8 cellular contexts compared by ENCODE assay signal in genomic region chr18:80147418-80148315, GRCh38. TPM values are rescaled to one million over a fixed set of nuclear protein-coding genes. Genes with fewer than 3 reads are reported as not detected.
DNase-seq lines count a peak whose midpoint lies in the region; ATAC-seq and TF ChIP-seq lines count a peak whose summit lies in the region.

No MANE protein-coding gene starts in this region.

- ATAC-seq in HG03442 (IDR thresholded peaks at IDR 0.05; ENCODE audit: unreplicated experiment): peak; percentile 84

- H3K27me3 Mint-ChIP-seq in nephron progenitor cell (ENCODE audit: low read depth, poor library complexity): no peaks in the 10 kb centered on the region

- H3K36me3 ChIP-seq in OCI-LY3 (replicated peaks; ENCODE audit: low read depth, low read length): peaks cover 9% of the 10 kb centered on the region
- peaks cover 1% of the 10 kb centered on the region for H3K36me3 ChIP-seq in fibroblast of lung (ENCODE audit: control insufficient read depth, insufficient read depth, low read length)

- H3K4me3 ChIP-seq in OCI-LY3 (ENCODE audit: low read length) (peak overlapping the region; percentile 79), fibroblast of lung (replicated peaks in 1 of 4; ENCODE audit: control extremely low read depth in 1 of 4, insufficient read depth in 1 of 4, low read depth in 3 of 4, low read length in 4 of 4) (peak overlapping the region; percentile 57 to 80 (median 68))

- TF ChIP-seq POLR2A in GM19193 (IDR thresholded peaks at IDR 0.05; ENCODE audit: extremely low read depth, insufficient read depth, insufficient read length): peak; percentile 63

- H2AFZ ChIP-seq in OCI-LY3 (ENCODE audit: low read depth, low read length) (peak overlapping the region; percentile 26; the same call in 1 of the 2 replicates), fibroblast of lung (ENCODE audit: low read length) (peak overlapping the region; percentile 83)

- H3K27ac ChIP-seq in OCI-LY3 (ENCODE audit: low read length): no peak overlapping the region
- peak overlapping the region; percentile 54 for H3K27ac ChIP-seq in fibroblast of lung (ENCODE audit: insufficient read depth, low read length)

- TF ChIP-seq CTCF in OCI-LY3 (IDR thresholded peaks at IDR 0.05; ENCODE audit: low read depth, low read length) (no peak), fibroblast of lung (conservative IDR thresholded peaks at IDR 0.05 in 1 of 2, IDR thresholded peaks at IDR 0.05 in 1 of 2; ENCODE audit: low read depth in 1 of 2, low read length in 2 of 2) (no peak), nephron progenitor cell (IDR thresholded peaks at IDR 0.05) (no peak)

- H3K4me1 Mint-ChIP-seq in nephron progenitor cell: no peaks in the 10 kb centered on the region

- H4K20me1 ChIP-seq in OCI-LY3 (ENCODE audit: insufficient read depth, low read length) (peaks cover 19% of the 10 kb centered on the region; the same call in 1 of the 2 replicates), fibroblast of lung (ENCODE audit: control insufficient read depth, extremely low read depth, insufficient read depth, low read length) (no peaks in the 10 kb centered on the region)

- H3K9me3 ChIP-seq in OCI-LY3 (ENCODE audit: insufficient read depth, low read length) (no peaks in the 10 kb centered on the region), fibroblast of lung (ENCODE audit: control insufficient read depth, insufficient read depth, low read depth, low read length) (no peaks in the 10 kb centered on the region)

- H3K4me1 ChIP-seq in OCI-LY3 (ENCODE audit: low read length) (peaks cover 32% of the 10 kb centered on the region), fibroblast of lung (ENCODE audit: control insufficient read depth, extremely low read depth, insufficient read depth, low read length) (no peaks in the 10 kb centered on the region)

- H3K36me3 Mint-ChIP-seq in nephron progenitor cell (ENCODE audit: low read depth): peaks cover 21% of the 10 kb centered on the region

- H3K79me2 ChIP-seq in OCI-LY3 (ENCODE audit: low read length) (no peaks in the 10 kb centered on the region), fibroblast of lung (ENCODE audit: control insufficient read depth, insufficient read depth, low read length) (no peaks in the 10 kb centered on the region)

- peak overlapping the region; percentile 46 for H3K9ac ChIP-seq in OCI-LY3 (ENCODE audit: low read length)
- peak overlapping the region; percentile 58 for H3K9ac ChIP-seq in fibroblast of lung (ENCODE audit: insufficient read depth, low read length)

- H3K4me2 ChIP-seq in OCI-LY3 (ENCODE audit: low read length): peak overlapping the region; percentile 78
- H3K4me2 ChIP-seq in fibroblast of lung (ENCODE audit: extremely low read depth, insufficient read depth, low read length): peak overlapping the region; percentile 79

- no peaks in the 10 kb centered on the region for H3K27me3 ChIP-seq in OCI-LY3 (ENCODE audit: low read depth, low read length)
- no peaks in the 10 kb centered on the region for H3K27me3 ChIP-seq in fibroblast of lung (ENCODE audit: control insufficient read depth, insufficient read depth, low read length)

- no peaks in the 10 kb centered on the region for H3K9me3 Mint-ChIP-seq in nephron progenitor cell

- peak; percentile 31 to 40 for DNase-seq in AML-193 (lab: John Stamatoyannopoulos, UW)
- DNase-seq in activated T-helper 1 cell treated with Interleukin-2 at 50 U/mL for 16 hours (ENCODE audit: low read depth): peak; percentile 30
- DNase-seq in fibroblast of lung (ENCODE audit: low read depth in 2 of 2): peak; percentile 76 to 83
- peak; percentile 63 for DNase-seq in nephron progenitor cell
- peak; percentile 71 for DNase-seq in stimulated activated naive CD4-positive, alpha-beta T cell treated with Interleukin-2 at 50 U/mL for 16 hours (lab: John Stamatoyannopoulos, UW)

- peak overlapping the region; percentile 84 for H3K4me3 Mint-ChIP-seq in nephron progenitor cell

- H3K27ac Mint-ChIP-seq in nephron progenitor cell: peak overlapping the region; percentile 42

RNA-seq across cellular contexts. Expression of gene ADNP2, which starts 38.6 kb away (rescaled TPM):
- 13.6 and 17.3 TPM in 2 replicates for total RNA-seq in fibroblast of lung
- 9.0 and 9.4 TPM in 2 replicates for polyA plus RNA-seq in fibroblast of lung
- 8.8 and 9.1 TPM in 2 replicates for polyA plus RNA-seq in fibroblast of lung (2012)
- polyA minus RNA-seq in fibroblast of lung (ENCODE audit: low replicate concordance): 20.1 and 26.2 TPM in 2 replicates
